Comparison of ENCODE assay signal across 19 cellular contexts in the genomic region with DNA sequence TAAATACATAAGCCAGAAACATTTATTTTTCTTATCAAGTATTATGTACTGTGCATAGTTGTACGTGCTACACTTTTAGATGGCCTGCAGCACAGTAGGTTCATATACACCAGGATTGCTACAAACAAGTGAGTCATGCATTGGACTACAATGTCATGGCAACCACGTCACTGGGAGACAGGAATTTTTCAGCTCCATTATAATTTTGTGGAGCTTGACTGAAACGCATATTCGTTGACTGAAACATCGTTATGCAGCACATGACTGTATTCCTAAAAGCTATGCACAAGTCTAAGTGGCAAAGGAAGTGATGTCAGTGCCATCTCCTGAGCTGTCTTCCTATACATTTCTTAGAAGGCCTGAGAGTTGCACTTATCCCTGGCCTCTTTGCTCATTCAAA.
"Had no signal": no experiment of that assay in that cellular context is flagged by ENCODE, and none has a peak within 500 bp of the region (broad histone marks: within the 10 kb centered on the region; RNA-seq: fewer than 3 reads in every experiment).

No MANE protein-coding gene starts in this region.

- H3K4me3 Mint-ChIP-seq: activated CD4-positive, alpha-beta T cell treated with anti-CD3 and anti-CD28 coated beads for 36 hours; activated T-helper 1 cell treated with anti-CD3 and anti-CD28 coated beads, Interleukin-12 subunit alpha, Interleukin-12 subunit beta, Interleukin-2, Interleukin-4 antibody, amounts not matched to agents 30 ng/mL and 10 ng/mL and 1 ng/mL, durations not matched to agents 14 hours and 24 hours and 36 hours; effector memory CD8-positive, alpha-beta T cell; nephron; T-helper 2 cell treated with Interferon-gamma antibody and Interleukin-4, amounts not matched to agents 5 μg/mL and 100 μg/mL, for 36 hours; WTC11 had no signal

- H3K36me3 Mint-ChIP-seq: activated naive CD4-positive, alpha-beta T cell treated with anti-CD3 and anti-CD28 coated beads, Interleukin-2, amount 50 U/mL, for 72 hours; WTC11 had no signal

- H3K36me3 ChIP-seq: adrenal gland, transverse colon had no signal

- H3K9me3 Mint-ChIP-seq: activated T-helper 1 cell treated with anti-CD3 and anti-CD28 coated beads, Interleukin-12 subunit alpha, Interleukin-12 subunit beta, Interleukin-2, Interleukin-4 antibody, amounts not matched to agents 30 ng/mL and 10 ng/mL and 1 ng/mL, durations not matched to agents 14 hours and 24 hours and 36 hours; nephron; T-helper 2 cell treated with Interferon-gamma antibody and Interleukin-4, amounts not matched to agents 5 μg/mL and 100 μg/mL, for 36 hours; WTC11 had no signal

- H3K27me3 Mint-ChIP-seq: activated CD4-positive, alpha-beta T cell treated with anti-CD3 and anti-CD28 coated beads for 36 hours; effector memory CD8-positive, alpha-beta T cell had no signal

- H3K9me3 ChIP-seq: adrenal gland, transverse colon had no signal

- H3K4me1 ChIP-seq: adrenal gland, transverse colon had no signal

- H3K27me3 ChIP-seq: adrenal gland, transverse colon had no signal

- H3K4me3 ChIP-seq: adrenal gland, lung, transverse colon had no signal

- DNase-seq: activated CD4-positive, alpha-beta T cell treated with anti-CD3 and anti-CD28 coated beads for 36 hours; activated CD4-positive, alpha-beta T cell treated with anti-CD3 and anti-CD28 coated beads, Interleukin-2, amount 50 U/mL, for 48 hours; activated gamma-delta T cell treated with Interleukin-2 at 50 U/mL for 16 hours; adrenal gland; dermis blood vessel endothelial cell; effector memory CD8-positive, alpha-beta T cell; hippocampal formation; midbrain; nucleus accumbens; stimulated activated CD4-positive, alpha-beta T cell treated with anti-CD3 and anti-CD28 coated beads, Interleukin-2, amount 100 ng/mL, for 24 hours; stimulated activated naive CD4-positive, alpha-beta T cell treated with Interleukin-2 at 50 U/mL for 16 hours; transverse colon had no signal

- ATAC-seq: activated CD4-positive, alpha-beta T cell treated with anti-CD3 and anti-CD28 coated beads for 36 hours; activated naive CD4-positive, alpha-beta T cell treated with anti-CD3 and anti-CD28 coated beads, Interleukin-2, amount 50 U/mL, for 72 hours; effector memory CD8-positive, alpha-beta T cell; left lobe of liver; WTC11 had no signal

- H3K27ac ChIP-seq: adrenal gland, transverse colon had no signal

- H3K4me1 Mint-ChIP-seq: activated CD4-positive, alpha-beta T cell treated with anti-CD3 and anti-CD28 coated beads for 36 hours; nephron had no signal
